ENCODE assay signal across 8 cellular contexts in the genomic region with DNA sequence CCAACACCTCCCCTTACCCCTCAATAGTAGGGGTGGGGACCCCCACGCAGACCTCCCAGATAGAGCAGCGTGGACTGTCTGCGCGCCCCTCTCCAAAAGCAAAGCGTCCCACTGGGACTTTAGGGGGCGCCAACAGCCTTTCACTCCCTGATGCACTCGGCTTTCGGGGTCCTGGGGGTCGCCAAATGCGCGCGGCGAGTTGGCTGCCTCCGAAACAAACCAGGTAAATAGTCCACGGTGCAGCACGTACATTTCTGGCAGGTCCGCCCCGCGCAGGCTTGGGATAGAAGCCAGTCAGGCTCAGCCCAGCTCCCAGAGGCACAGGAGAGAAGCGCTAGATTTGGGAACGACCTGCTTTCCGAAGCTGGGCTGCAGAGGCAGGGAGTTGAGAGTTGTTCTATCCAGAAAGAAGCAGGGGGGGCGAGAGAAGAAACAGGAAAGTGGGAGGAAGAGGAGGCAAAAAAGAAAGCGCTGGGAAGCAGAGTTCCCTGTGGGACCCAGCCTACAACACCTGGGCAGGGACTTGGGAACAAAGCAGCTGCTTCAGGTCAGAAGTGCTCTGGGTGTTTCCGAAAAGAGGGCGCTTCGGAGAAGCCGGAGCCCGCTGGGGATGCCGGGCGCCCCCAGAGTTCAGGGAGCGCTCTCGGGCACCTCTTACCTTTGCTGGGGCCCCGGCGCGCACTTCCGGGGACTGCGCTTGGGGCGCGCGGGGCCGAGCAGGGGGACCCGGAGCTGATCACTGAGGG. TPM values are rescaled to one million over a fixed set of nuclear protein-coding genes. Genes with fewer than 3 reads are reported as not detected.
DNase-seq lines count a peak whose midpoint lies in the region; ATAC-seq and TF ChIP-seq lines count a peak whose summit lies in the region.

No MANE protein-coding gene starts in this region.

- TF ChIP-seq EP300 in upper lobe of left lung (IDR thresholded peaks at IDR 0.05) = no peak

- DNase-seq in NCI-H748 (lab: John Stamatoyannopoulos, UW; ENCODE audit: unreplicated experiment) (peak; percentile 50), NCI-H748 treated with DMSO at 0.1 percent for 48 hours (lab: John Stamatoyannopoulos, UW) (no peak), cardiac fibroblast (ENCODE audit: low read depth in 2 of 2) (peak; percentile 39 to 51), right lobe of liver (peak; percentile 49 to 76 (median 67)), upper lobe of left lung (peak; percentile 29 to 63)

- peak overlapping the region; percentile 97 for H2AFZ ChIP-seq in KMS-11 (ENCODE audit: low read depth)

- H3K36me3 ChIP-seq in KMS-11 (ENCODE audit: insufficient read depth) = no peaks in the 10 kb centered on the region
- no peaks in the 10 kb centered on the region for H3K36me3 ChIP-seq in right lobe of liver
- H3K36me3 ChIP-seq in upper lobe of left lung = no peaks in the 10 kb centered on the region

- TF ChIP-seq POLR2A in right lobe of liver (IDR thresholded peaks at IDR 0.05) (no peak), upper lobe of left lung (IDR thresholded peaks at IDR 0.05) (peak in 1 of 4 donors; percentile 9)

- ATAC-seq in right lobe of liver (peak; percentile 65 to 82 (median 74)), upper lobe of left lung (ENCODE audit: low FRiP score in 2 of 2) (peak; percentile 45 to 50), GM21529 (IDR thresholded peaks at IDR 0.05; ENCODE audit: unreplicated experiment) (no peak), GM19463 (IDR thresholded peaks at IDR 0.05; ENCODE audit: unreplicated experiment) (no peak)

- H3K4me2 ChIP-seq in KMS-11 = peak overlapping the region; percentile 83

- H3K9ac ChIP-seq in KMS-11 = peak overlapping the region; percentile 68

- no peaks in the 10 kb centered on the region for H3K27me3 ChIP-seq in KMS-11 (ENCODE audit: insufficient read depth, low read depth)
- no peaks in the 10 kb centered on the region for H3K27me3 ChIP-seq in right lobe of liver
- H3K27me3 ChIP-seq in upper lobe of left lung = peaks cover 0 to 4% (median 0%) of the 10 kb centered on the region in 4 donors

- peaks cover 11% of the 10 kb centered on the region for H3K4me1 ChIP-seq in KMS-11 (ENCODE audit: low read depth, poor library complexity, severe bottlenecking)
- H3K4me1 ChIP-seq in right lobe of liver = peaks cover 0 to 8% (median 0%) of the 10 kb centered on the region in 4 donors
- peaks cover 4 to 38% (median 20%) of the 10 kb centered on the region in 4 donors for H3K4me1 ChIP-seq in upper lobe of left lung

- no peaks in the 10 kb centered on the region for H3K79me2 ChIP-seq in KMS-11 (ENCODE audit: insufficient read depth, low read depth)

- H3K4me3 ChIP-seq in KMS-11 (IDR thresholded peaks at IDR 0.05; ENCODE audit: insufficient read depth, low read depth, low read length) = no peak overlapping the region
- H3K4me3 ChIP-seq in cardiac fibroblast (replicated peaks in 1 of 2; ENCODE audit: low read depth in 2 of 2, low read length in 2 of 2) = peak overlapping the region; percentile 73
- H3K4me3 ChIP-seq in right lobe of liver = peak overlapping the region; percentile 45 to 83 (median 82)
- H3K4me3 ChIP-seq in upper lobe of left lung = peak overlapping the region; percentile 35 to 64 (median 57)

- H3K9me3 ChIP-seq in right lobe of liver (no peaks in the 10 kb centered on the region), upper lobe of left lung (no peaks in the 10 kb centered on the region)

- H3K27ac ChIP-seq in KMS-11 (peak overlapping the region; percentile 19; the same call in 1 of the 2 replicates), right lobe of liver (peak overlapping the region; percentile 85 to 91 (median 89)), upper lobe of left lung (peak overlapping the region; percentile 82 to 86 (median 83))

- 0% methylated on average over 7 of the region's 43 CpGs for WGBS in right lobe of liver (ENCODE audit: insufficient coverage, low coverage, low lambda C conversion rate, missing lambda C conversion rate)
- 1% methylated on average over 14 to 28 of the region's 43 CpGs for WGBS in upper lobe of left lung, 2 donors

- TF ChIP-seq CTCF in KMS-11 (conservative IDR thresholded peaks at IDR 0.05; ENCODE audit: low read depth, low read length) (no peak; the same call in 1 of the 2 replicates), cardiac fibroblast (IDR thresholded peaks at IDR 0.05; ENCODE audit: low read depth, low read length) (peak; percentile 36), right lobe of liver (IDR thresholded peaks at IDR 0.05) (peak; percentile 9 to 37 (median 32)), upper lobe of left lung (IDR thresholded peaks at IDR 0.05) (peak in 2 of 6 experiments; percentile 8 to 28)

- no peaks in the 10 kb centered on the region for H4K20me1 ChIP-seq in KMS-11 (ENCODE audit: insufficient read depth)

- intact Hi-C loops in right lobe of liver (cut with DNase I) = no loop called here

RNA-seq across cellular contexts. Expression of a gene that starts 0.5 kb away (rescaled TPM):
- total RNA-seq in right lobe of liver (100 to 1,000 TPM in 2 of 6 experiments, 10 to 100 TPM in 4; 30.6 to 125 (median 74.5) TPM), upper lobe of left lung (10 to 100 TPM; 30.4 to 96.9 (median 55.0) TPM)

Comparison
In these comparisons a context has a peak if more than half of its experiments do, and no peak if none do; other contexts are left out.
1. H3K27ac ChIP-seq: peak in every context shown above with its lines; median percentile 89 in right lobe of liver; 83 in upper lobe of left lung; 19 in KMS-11.
2. ATAC-seq: peak in right lobe of liver (4 of 4) and upper lobe of left lung (2 of 2); none in GM21529 (single experiment) and GM19463 (single experiment).